22 cellular contexts compared by ENCODE assay signal in the genomic region with DNA sequence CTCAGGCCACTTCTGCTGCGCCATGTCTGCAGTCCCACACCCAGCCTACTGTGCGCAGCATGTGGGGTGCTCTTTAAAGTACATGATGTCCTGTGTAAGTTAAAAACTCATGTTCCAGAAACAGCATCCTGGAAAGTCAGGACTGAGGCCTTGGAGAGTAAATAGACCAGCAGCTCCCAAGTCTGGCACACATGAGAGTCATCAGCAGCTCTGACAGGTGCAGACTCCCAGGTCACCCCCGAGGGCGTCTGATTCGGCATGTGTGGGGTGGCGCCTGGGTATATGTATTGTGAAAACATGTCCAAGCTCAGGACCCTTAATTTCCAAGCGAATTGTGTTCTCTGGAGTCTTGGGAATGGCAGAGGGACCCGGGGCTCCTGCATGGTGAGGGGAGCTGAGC.
"Had no signal": no experiment of that assay in that cellular context is flagged by ENCODE, and none has a peak within 500 bp of the region (broad histone marks: within the 10 kb centered on the region; RNA-seq: fewer than 3 reads in every experiment).

No MANE protein-coding gene starts in this region.

- H3K4me1 ChIP-seq: SJSA1 had no signal

- ATAC-seq: K562 had no signal

- DNase-seq: Kasumi-1, MM.1S, NCI-H1105, NCI-H1417, NCI-H1436 treated with DMSO at 0.1 percent for 48 hours, NCI-H187, NCI-H2029, NCI-H2081 treated with DMSO at 0.1 percent for 48 hours, NCI-H2171, NCI-H345, NCI-H446 treated with DMSO at 0.1 percent for 48 hours, NCI-H510A treated with DMSO at 0.1 percent for 48 hours, NCI-H526, NCI-H82, Right ventricle myocardium superior, RPMI8226, SIG-M5 had no signal

- H3K27ac ChIP-seq: HL-60, KMS-11, SJSA1, SK-N-MC had no signal

- H3K27me3 ChIP-seq: SJSA1 had no signal

- H3K36me3 ChIP-seq: SJSA1 had no signal

- H3K9me3 ChIP-seq: SJSA1 had no signal

- H3K4me3 ChIP-seq: K562, SJSA1, SK-N-MC had no signal
